1 cellular context compared by ENCODE assay signal in genomic region chr7:159036916-159037605, GRCh38.
TF ChIP-seq lines count a peak whose summit lies in the region.

No MANE protein-coding gene starts in this region.

TF ChIP-seq in IMR-90, 13 proteins besides CTCF, POLR2A, EP300 and RAD21 (continued from another document):
- TF ChIP-seq, protein P1, sequence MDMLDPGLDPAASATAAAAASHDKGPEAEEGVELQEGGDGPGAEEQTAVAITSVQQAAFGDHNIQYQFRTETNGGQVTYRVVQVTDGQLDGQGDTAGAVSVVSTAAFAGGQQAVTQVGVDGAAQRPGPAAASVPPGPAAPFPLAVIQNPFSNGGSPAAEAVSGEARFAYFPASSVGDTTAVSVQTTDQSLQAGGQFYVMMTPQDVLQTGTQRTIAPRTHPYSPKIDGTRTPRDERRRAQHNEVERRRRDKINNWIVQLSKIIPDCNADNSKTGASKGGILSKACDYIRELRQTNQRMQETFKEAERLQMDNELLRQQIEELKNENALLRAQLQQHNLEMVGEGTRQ (IDR thresholded peaks at IDR 0.05; ENCODE audit: low read depth, low read length), result no peak
- TF ChIP-seq FOS (IDR thresholded peaks at IDR 0.05; ENCODE audit: low read depth, low read length) (no peak), SMC3 (IDR thresholded peaks at IDR 0.05; ENCODE audit: low read depth, low read length) (no peak), RFX5 (IDR thresholded peaks at IDR 0.05; ENCODE audit: low read depth, low read length) (no peak), BHLHE40 (IDR thresholded peaks at IDR 0.05; ENCODE audit: low read depth, low read length) (no peak)
